In genomic region chr5:68380071-68380470, GRCh38 we compare ENCODE assay signal across 2 cellular contexts.
A peak's percentile ranks its signal among the peaks of the same experiment; 100 is the strongest.
TF ChIP-seq lines count a peak whose summit lies in the region.

No MANE protein-coding gene starts in this region.

TF ChIP-seq in GM23338, 12 proteins besides CTCF, POLR2A, EP300 and RAD21 (continued from another document):
- TF ChIP-seq EZH2phosphoT487 (IDR thresholded peaks at IDR 0.05; ENCODE audit: unreplicated experiment) (no peak), NANOG (IDR thresholded peaks at IDR 0.05; ENCODE audit: borderline replicate concordance) (no peak)
- TF ChIP-seq, protein P1, sequence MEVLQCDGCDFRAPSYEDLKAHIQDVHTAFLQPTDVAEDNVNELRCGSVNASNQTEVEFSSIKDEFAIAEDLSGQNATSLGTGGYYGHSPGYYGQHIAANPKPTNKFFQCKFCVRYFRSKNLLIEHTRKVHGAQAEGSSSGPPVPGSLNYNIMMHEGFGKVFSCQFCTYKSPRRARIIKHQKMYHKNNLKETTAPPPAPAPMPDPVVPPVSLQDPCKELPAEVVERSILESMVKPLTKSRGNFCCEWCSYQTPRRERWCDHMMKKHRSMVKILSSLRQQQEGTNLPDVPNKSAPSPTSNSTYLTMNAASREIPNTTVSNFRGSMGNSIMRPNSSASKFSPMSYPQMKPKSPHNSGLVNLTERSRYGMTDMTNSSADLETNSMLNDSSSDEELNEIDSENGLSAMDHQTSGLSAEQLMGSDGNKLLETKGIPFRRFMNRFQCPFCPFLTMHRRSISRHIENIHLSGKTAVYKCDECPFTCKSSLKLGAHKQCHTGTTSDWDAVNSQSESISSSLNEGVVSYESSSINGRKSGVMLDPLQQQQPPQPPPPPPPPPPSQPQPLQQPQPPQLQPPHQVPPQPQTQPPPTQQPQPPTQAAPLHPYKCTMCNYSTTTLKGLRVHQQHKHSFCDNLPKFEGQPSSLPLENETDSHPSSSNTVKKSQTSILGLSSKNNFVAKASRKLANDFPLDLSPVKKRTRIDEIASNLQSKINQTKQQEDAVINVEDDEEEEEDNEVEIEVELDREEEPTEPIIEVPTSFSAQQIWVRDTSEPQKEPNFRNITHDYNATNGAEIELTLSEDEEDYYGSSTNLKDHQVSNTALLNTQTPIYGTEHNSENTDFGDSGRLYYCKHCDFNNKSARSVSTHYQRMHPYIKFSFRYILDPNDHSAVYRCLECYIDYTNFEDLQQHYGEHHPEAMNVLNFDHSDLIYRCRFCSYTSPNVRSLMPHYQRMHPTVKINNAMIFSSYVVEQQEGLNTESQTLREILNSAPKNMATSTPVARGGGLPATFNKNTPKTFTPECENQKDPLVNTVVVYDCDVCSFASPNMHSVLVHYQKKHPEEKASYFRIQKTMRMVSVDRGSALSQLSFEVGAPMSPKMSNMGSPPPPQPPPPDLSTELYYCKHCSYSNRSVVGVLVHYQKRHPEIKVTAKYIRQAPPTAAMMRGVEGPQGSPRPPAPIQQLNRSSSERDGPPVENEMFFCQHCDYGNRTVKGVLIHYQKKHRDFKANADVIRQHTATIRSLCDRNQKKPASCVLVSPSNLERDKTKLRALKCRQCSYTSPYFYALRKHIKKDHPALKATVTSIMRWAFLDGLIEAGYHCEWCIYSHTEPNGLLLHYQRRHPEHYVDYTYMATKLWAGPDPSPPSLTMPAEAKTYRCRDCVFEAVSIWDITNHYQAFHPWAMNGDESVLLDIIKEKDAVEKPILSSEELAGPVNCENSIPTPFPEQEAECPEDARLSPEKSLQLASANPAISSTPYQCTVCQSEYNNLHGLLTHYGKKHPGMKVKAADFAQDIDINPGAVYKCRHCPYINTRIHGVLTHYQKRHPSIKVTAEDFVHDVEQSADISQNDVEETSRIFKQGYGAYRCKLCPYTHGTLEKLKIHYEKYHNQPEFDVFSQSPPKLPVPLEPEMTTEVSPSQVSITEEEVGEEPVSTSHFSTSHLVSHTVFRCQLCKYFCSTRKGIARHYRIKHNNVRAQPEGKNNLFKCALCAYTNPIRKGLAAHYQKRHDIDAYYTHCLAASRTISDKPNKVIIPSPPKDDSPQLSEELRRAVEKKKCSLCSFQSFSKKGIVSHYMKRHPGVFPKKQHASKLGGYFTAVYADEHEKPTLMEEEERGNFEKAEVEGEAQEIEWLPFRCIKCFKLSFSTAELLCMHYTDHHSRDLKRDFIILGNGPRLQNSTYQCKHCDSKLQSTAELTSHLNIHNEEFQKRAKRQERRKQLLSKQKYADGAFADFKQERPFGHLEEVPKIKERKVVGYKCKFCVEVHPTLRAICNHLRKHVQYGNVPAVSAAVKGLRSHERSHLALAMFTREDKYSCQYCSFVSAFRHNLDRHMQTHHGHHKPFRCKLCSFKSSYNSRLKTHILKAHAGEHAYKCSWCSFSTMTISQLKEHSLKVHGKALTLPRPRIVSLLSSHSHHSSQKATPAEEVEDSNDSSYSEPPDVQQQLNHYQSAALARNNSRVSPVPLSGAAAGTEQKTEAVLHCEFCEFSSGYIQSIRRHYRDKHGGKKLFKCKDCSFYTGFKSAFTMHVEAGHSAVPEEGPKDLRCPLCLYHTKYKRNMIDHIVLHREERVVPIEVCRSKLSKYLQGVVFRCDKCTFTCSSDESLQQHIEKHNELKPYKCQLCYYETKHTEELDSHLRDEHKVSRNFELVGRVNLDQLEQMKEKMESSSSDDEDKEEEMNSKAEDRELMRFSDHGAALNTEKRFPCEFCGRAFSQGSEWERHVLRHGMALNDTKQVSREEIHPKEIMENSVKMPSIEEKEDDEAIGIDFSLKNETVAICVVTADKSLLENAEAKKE (CRISPR knock-in tag; IDR thresholded peaks at IDR 0.05): no peak

TF ChIP-seq in K562, 482 proteins besides CTCF, POLR2A, EP300 and RAD21 (continued from another document):
- TF ChIP-seq DEAF1 (CRISPR knock-in tag; IDR thresholded peaks at IDR 0.05) (peak; percentile 38; the same call in 1 of the 2 replicates), MEIS2 (IDR thresholded peaks at IDR 0.05; ENCODE audit: partially characterized antibody) (no peak), NELFE (IDR thresholded peaks at IDR 0.05; ENCODE audit: insufficient read depth, insufficient read length) (no peak), ATF1 (CRISPR knock-in tag; IDR thresholded peaks at IDR 0.05) (no peak), ATF1 (tag; IDR thresholded peaks at IDR 0.05) (no peak), ZNF696 (CRISPR knock-in tag; conservative IDR thresholded peaks at IDR 0.05) (no peak), ETV6 (IDR thresholded peaks at IDR 0.05; ENCODE audit: borderline replicate concordance in 1 of 2, low read depth in 2 of 2, low read length in 1 of 2) (no peak), ETV6 (CRISPR knock-in tag; IDR thresholded peaks at IDR 0.05; ENCODE audit: borderline replicate concordance) (no peak), BHLHE40 (IDR thresholded peaks at IDR 0.05; ENCODE audit: low read length) (no peak), ZNF384 (IDR thresholded peaks at IDR 0.05; ENCODE audit: low read depth, low read length) (peak; percentile 72), NR2C2 (CRISPR knock-in tag; IDR thresholded peaks at IDR 0.05) (no peak), NR2C2 (tag; IDR thresholded peaks at IDR 0.05) (peak; percentile 27; the same call in 1 of the 2 replicates), ETV1 (tag; conservative IDR thresholded peaks at IDR 0.05; ENCODE audit: low read depth) (0 out of 2 replicates have a peak, but pooled peaks have one; percentile 16), FOXP1 (CRISPR knock-in tag; IDR thresholded peaks at IDR 0.05) (no peak), UBTF (IDR thresholded peaks at IDR 0.05; ENCODE audit: borderline replicate concordance in 1 of 2, low read depth in 2 of 2, low read length in 2 of 2) (no peak), L3MBTL2 (IDR thresholded peaks at IDR 0.05) (no peak), SMC3 (conservative IDR thresholded peaks at IDR 0.05; ENCODE audit: insufficient read depth, low read depth, low read length) (0 out of 2 replicates have a peak, but pooled peaks have one; percentile 22), TCFL5 (CRISPR knock-in tag; conservative IDR thresholded peaks at IDR 0.05) (no peak), USF2 (CRISPR knock-in tag; IDR thresholded peaks at IDR 0.05) (no peak), JUND (IDR thresholded peaks at IDR 0.05; ENCODE audit: borderline replicate concordance, low read depth, low read length) (no peak), JUND (tag; IDR thresholded peaks at IDR 0.05; ENCODE audit: borderline replicate concordance, low read depth, low read length) (0 out of 3 replicates have a peak, but pooled peaks have one; percentile 3)
- TF ChIP-seq, protein P2, sequence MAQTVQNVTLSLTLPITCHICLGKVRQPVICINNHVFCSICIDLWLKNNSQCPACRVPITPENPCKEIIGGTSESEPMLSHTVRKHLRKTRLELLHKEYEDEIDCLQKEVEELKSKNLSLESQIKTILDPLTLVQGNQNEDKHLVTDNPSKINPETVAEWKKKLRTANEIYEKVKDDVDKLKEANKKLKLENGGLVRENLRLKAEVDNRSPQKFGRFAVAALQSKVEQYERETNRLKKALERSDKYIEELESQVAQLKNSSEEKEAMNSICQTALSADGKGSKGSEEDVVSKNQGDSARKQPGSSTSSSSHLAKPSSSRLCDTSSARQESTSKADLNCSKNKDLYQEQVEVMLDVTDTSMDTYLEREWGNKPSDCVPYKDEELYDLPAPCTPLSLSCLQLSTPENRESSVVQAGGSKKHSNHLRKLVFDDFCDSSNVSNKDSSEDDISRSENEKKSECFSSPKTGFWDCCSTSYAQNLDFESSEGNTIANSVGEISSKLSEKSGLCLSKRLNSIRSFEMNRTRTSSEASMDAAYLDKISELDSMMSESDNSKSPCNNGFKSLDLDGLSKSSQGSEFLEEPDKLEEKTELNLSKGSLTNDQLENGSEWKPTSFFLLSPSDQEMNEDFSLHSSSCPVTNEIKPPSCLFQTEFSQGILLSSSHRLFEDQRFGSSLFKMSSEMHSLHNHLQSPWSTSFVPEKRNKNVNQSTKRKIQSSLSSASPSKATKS (CRISPR knock-in tag; IDR thresholded peaks at IDR 0.05): no peak
